In the genomic region with DNA sequence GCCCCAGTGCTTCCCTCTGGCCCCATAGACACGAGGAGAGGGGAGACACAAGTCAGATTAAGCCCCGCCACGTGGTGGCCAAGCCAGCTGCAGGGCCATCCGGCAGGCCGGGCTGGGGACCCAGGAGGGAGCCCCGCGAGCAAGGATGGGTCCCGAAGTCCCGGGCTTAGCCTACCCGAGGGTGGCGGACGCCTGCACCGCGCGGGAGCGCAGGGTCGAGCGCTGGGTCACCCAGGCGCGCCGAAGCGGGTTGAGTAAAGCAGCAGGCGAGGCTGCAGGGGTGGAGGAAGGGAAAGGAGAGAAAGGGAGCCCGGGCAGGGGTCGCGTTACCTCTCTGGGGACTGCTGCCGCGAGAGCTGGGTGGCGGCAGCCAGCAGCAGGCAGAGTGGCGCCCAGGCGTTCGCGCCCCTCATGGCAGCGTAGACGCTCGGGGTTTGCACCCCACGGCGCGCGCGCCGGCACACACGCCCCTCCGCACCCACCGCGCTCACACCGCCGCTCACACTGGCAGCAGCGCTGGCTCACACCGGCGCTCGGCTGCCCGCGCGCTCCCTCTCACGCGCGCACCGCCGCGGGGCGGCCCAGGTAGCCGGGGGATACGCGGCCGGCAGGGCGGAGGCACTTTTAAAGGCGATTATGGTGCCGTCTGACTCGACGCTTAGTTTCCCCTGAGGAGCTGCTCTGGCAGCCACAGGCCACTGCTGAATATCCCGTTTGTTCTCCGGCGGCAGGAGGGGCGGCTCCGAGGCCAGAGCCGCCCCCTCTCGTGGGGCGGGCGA, we compare ENCODE assay signal across 10 cellular contexts. TPM values are rescaled to one million over a fixed set of nuclear protein-coding genes. Genes with fewer than 3 reads are reported as not detected.
DNase-seq lines count a peak whose midpoint lies in the region; ATAC-seq and TF ChIP-seq lines count a peak whose summit lies in the region.
"Had no signal": no experiment of that assay in that cellular context is flagged by ENCODE, and none has a peak within 500 bp of the region (broad histone marks: within the 10 kb centered on the region; RNA-seq: fewer than 3 reads in every experiment).

Gene PCOLCE2 (minus strand): TSS at position 600 of the 779 bp plus-strand sequence. CDS start 187 bp downstream, at position 413.

- ATAC-seq in activated B cell treated with CpG ODN at 0.5 μM for 24 hours (ENCODE audit: low read depth), result peak; percentile 42
- ATAC-seq in naive B cell (ENCODE audit: low read depth in 2 of 2), result peak; percentile 67 to 75

- H3K4me1 ChIP-seq in esophagus squamous epithelium (peaks cover 5 to 24% (median 10%) of the 10 kb centered on the region in 3 donors), uterus (no peaks in the 10 kb centered on the region)

- peak within 1 kb of the TSS; percentile 36 to 68 (median 55) for H3K4me3 ChIP-seq in esophagus squamous epithelium
- H3K4me3 ChIP-seq in uterus, result peak within 1 kb of the TSS; percentile 30 to 46

- TF ChIP-seq POLR2A in esophagus squamous epithelium (IDR thresholded peaks at IDR 0.05), result no peak
- TF ChIP-seq POLR2A in uterus (IDR thresholded peaks at IDR 0.05), result no peak

- H3K27me3 Mint-ChIP-seq in activated B cell treated with CpG ODN at 0.5 μM for 24 hours (peaks cover 46% of the 10 kb centered on the region), naive B cell (peaks cover 50 to 58% (median 53%) of the 10 kb centered on the region in 3 donors)

- H3K4me3 Mint-ChIP-seq in activated B cell treated with CpG ODN at 0.5 μM for 24 hours, result peak within 1 kb of the TSS; percentile 54
- peak within 1 kb of the TSS; percentile 65 to 83 (median 76) for H3K4me3 Mint-ChIP-seq in naive B cell

- intact Hi-C loops in activated B cell treated with CpG ODN at 0.5 μM for 24 hours (cut with micrococcal nuclease) (no loop called here), esophagus squamous epithelium (cut with DNase I) (no loop called here), uterus (cut with DNase I; ENCODE audit: low total_unique reads) (no loop called here)

- CTCF ChIA-PET in activated B cell treated with CpG ODN at 0.5 μM for 24 hours (lab: Charles Lee), result no interaction called here

- POLR2A ChIA-PET in activated B cell treated with CpG ODN at 0.5 μM for 24 hours (lab: Charles Lee), result no interaction called here

- H3K36me3 ChIP-seq in esophagus squamous epithelium (no peaks in the 10 kb centered on the region), uterus (no peaks in the 10 kb centered on the region)
- H3K36me3 ChIP-seq: adrenal gland had no signal

- WGBS in esophagus squamous epithelium, 2 donors, result 0 to 4% methylated on average over 9 to 25 of the region's 80 CpGs

- H3K27ac ChIP-seq in esophagus squamous epithelium (peak within 1 kb of the TSS in 3 of 4 donors; percentile 27 to 34 (median 32)), uterus (no peak within 1 kb of the TSS)
- H3K27ac ChIP-seq: adrenal gland, C4-2B had no signal

- no peaks in the 10 kb centered on the region for H3K9me3 ChIP-seq in esophagus squamous epithelium
- no peaks in the 10 kb centered on the region for H3K9me3 ChIP-seq in uterus
- H3K9me3 ChIP-seq: adrenal gland had no signal

- H3K36me3 Mint-ChIP-seq in activated B cell treated with CpG ODN at 0.5 μM for 24 hours (ENCODE audit: low read depth) (no peaks in the 10 kb centered on the region), naive B cell (no peaks in the 10 kb centered on the region)

- H3K9me3 Mint-ChIP-seq in activated B cell treated with CpG ODN at 0.5 μM for 24 hours, result no peaks in the 10 kb centered on the region
- H3K9me3 Mint-ChIP-seq in naive B cell, result peaks cover 0 to 1% (median 0%) of the 10 kb centered on the region in 7 donors

- DNase-seq in NCI-H2029 (lab: John Stamatoyannopoulos, UW) (peak; percentile 38), NCI-H2029 treated with DMSO at 0.1 percent for 48 hours (lab: John Stamatoyannopoulos, UW) (no peak), LHCN-M2 (ENCODE audit: low read depth) (peak; percentile 16), activated B cell treated with CpG ODN at 0.5 μM for 24 hours (peak; percentile 17), esophagus squamous epithelium (lab: John Stamatoyannopoulos, UW) (no peak), naive B cell (no peak), uterus (peak in 1 of 2 donors; percentile 27)
- DNase-seq in activated effector memory CD4-positive, alpha-beta T cell treated with anti-CD3 and anti-CD28 coated beads, Interleukin-2, amount 50 U/mL, for 16 hours, result no peak

- TF ChIP-seq CTCF in activated B cell treated with CpG ODN at 0.5 μM for 24 hours (IDR thresholded peaks at IDR 0.05) (no peak), esophagus squamous epithelium (IDR thresholded peaks at IDR 0.05) (no peak), uterus (IDR thresholded peaks at IDR 0.05) (no peak)

- H3K4me1 Mint-ChIP-seq in activated B cell treated with CpG ODN at 0.5 μM for 24 hours (peaks cover 7% of the 10 kb centered on the region), naive B cell (peaks cover 3 to 12% (median 5%) of the 10 kb centered on the region in 3 donors)

- peaks cover 0 to 55% (median 0%) of the 10 kb centered on the region in 4 donors for H3K27me3 ChIP-seq in esophagus squamous epithelium
- H3K27me3 ChIP-seq in uterus, result no peaks in the 10 kb centered on the region

- no peak within 1 kb of the TSS for H3K27ac Mint-ChIP-seq in activated B cell treated with CpG ODN at 0.5 μM for 24 hours
- H3K27ac Mint-ChIP-seq in naive B cell, result no peak within 1 kb of the TSS

RNA-seq across cellular contexts. Expression of gene PCOLCE2, which starts in this region (rescaled TPM):
- total RNA-seq in LHCN-M2 (2014; rRNA removed) (0.75 and 4.9 TPM in 2 replicates), activated B cell treated with CpG ODN at 0.5 μM for 24 hours (not detected in 2 replicates), esophagus squamous epithelium (10 to 100 TPM in 2 of 4 donors, 1 to 10 TPM in 1, under 1 TPM in 1; 0.38 to 19.1 (median 6.4) TPM), uterus (10 to 100 TPM in 2 of 4 donors, 1 to 10 TPM in 2; 5.3 to 27.4 (median 9.1) TPM)
- 0.60 TPM for polyA plus RNA-seq in LHCN-M2 (2012)
- not detected for polyA plus RNA-seq in naive B cell (ENCODE audit: low read depth in 6 of 6)

Comparison
In these comparisons a context has a peak if more than half of its experiments do, and no peak if none do; other contexts are left out.
1. DNase-seq: peak in NCI-H2029 (single experiment) and LHCN-M2 (single experiment); none in NCI-H2029 treated with DMSO at 0.1 percent for 48 hours (single experiment), esophagus squamous epithelium (single experiment), naive B cell (single experiment) and activated effector memory CD4-positive, alpha-beta T cell treated with anti-CD3 and anti-CD28 coated beads, Interleukin-2, amount 50 U/mL, for 16 hours (single experiment).
2. Peak in DNase-seq and ATAC-seq in activated B cell treated with CpG ODN at 0.5 μM for 24 hours; RNA of the gene not detected or under 1 TPM.
3. Peak in ATAC-seq in naive B cell; RNA of the gene not detected or under 1 TPM.
4. H3K27ac ChIP-seq: peak in esophagus squamous epithelium (3 of 4); none in uterus (0 of 2).